In genomic region chr3:101466465-101467309, GRCh38 we compare ENCODE assay signal across 1 cellular context.
TF ChIP-seq lines count a peak whose summit lies in the region.

No MANE protein-coding gene starts in this region.

TF ChIP-seq in GM23338, 12 proteins besides CTCF, POLR2A, EP300 and RAD21 (continued from another document):
- no peak for TF ChIP-seq ZNF462 (CRISPR knock-in tag; IDR thresholded peaks at IDR 0.05)
